21 cellular contexts compared by ENCODE assay signal in the genomic region with DNA sequence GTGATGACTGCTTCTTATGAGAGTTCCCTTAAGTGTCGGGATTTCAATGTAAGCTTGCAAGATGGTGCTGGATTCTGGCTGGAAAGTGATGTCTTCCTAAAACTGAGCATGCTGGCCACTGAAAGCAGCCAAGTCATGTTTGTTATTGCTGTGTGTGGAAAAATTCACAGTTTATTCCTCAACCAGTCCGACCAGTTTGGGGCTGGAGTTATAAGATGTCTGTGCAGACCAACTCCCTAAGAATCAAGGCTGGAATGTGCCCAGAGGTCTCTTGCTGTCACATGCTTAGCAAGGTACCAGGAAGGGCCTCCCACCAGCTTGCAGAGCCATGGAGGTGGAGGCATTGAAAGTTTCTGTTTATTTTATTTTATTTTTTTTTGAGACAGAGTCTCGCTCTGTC. TPM values are rescaled to one million over a fixed set of nuclear protein-coding genes. Genes with fewer than 3 reads are reported as not detected.
DNase-seq lines count a peak whose midpoint lies in the region; ATAC-seq and TF ChIP-seq lines count a peak whose summit lies in the region.
"Had no signal": no experiment of that assay in that cellular context is flagged by ENCODE, and none has a peak within 500 bp of the region (broad histone marks: within the 10 kb centered on the region; RNA-seq: fewer than 3 reads in every experiment).

No MANE protein-coding gene starts in this region.

- no peak overlapping the region for H3K4me3 Mint-ChIP-seq in MCF 10A (ENCODE audit: unreplicated experiment)
- H3K4me3 Mint-ChIP-seq in nephron progenitor cell, result no peak overlapping the region
- H3K4me3 Mint-ChIP-seq: activated naive CD4-positive, alpha-beta T cell treated with anti-CD3 and anti-CD28 coated beads for 36 hours; activated T-cell treated with anti-CD3 and anti-CD28 coated beads, Interleukin-2, amount 50 U/mL, for 4 hours; T-helper 2 cell treated with Interferon-gamma antibody and Interleukin-4, amounts not matched to agents 5 μg/mL and 100 μg/mL, for 36 hours had no signal

- in situ Hi-C loops in T47D (cut with HindIII; ENCODE audit: low pct_unique_long_range_greater_than_20kb, low sequenced_read_pairs), result no loop called here

- intact Hi-C loops in MCF 10A (cut with micrococcal nuclease), result no loop called here

- CTCF ChIA-PET in MCF 10A (lab: Yijun Ruan, JAX), result interaction anchor here (1.0 to 2.6 kb wide), 3 partner anchors 14 to 72 kb away, joined by 3 to 9 read pairs (median 4); no protein-coding TSS in a partner anchor

- peaks cover 10% of the 10 kb centered on the region for H3K4me1 Mint-ChIP-seq in MCF 10A (ENCODE audit: insufficient read depth, unreplicated experiment)
- peaks cover 27% of the 10 kb centered on the region for H3K4me1 Mint-ChIP-seq in nephron progenitor cell

- no peaks in the 10 kb centered on the region for H3K36me3 Mint-ChIP-seq in MCF 10A (ENCODE audit: insufficient read depth, unreplicated experiment)
- no peaks in the 10 kb centered on the region for H3K36me3 Mint-ChIP-seq in nephron progenitor cell (ENCODE audit: low read depth)

- H3K9me3 Mint-ChIP-seq in MCF 10A (ENCODE audit: unreplicated experiment) (no peaks in the 10 kb centered on the region), nephron progenitor cell (no peaks in the 10 kb centered on the region)
- H3K9me3 Mint-ChIP-seq: activated naive CD4-positive, alpha-beta T cell treated with anti-CD3 and anti-CD28 coated beads for 36 hours; activated T-cell treated with anti-CD3 and anti-CD28 coated beads, Interleukin-2, amount 50 U/mL, for 4 hours; T-helper 2 cell treated with Interferon-gamma antibody and Interleukin-4, amounts not matched to agents 5 μg/mL and 100 μg/mL, for 36 hours had no signal

- peaks cover 3% of the 10 kb centered on the region for H3K4me1 ChIP-seq in foreskin keratinocyte
- H3K4me1 ChIP-seq: upper lobe of left lung had no signal

- H3K27ac Mint-ChIP-seq in MCF 10A (ENCODE audit: low read depth, unreplicated experiment), result no peak overlapping the region
- H3K27ac Mint-ChIP-seq in nephron progenitor cell, result peak overlapping the region; percentile 61
- H3K27ac Mint-ChIP-seq: activated naive CD4-positive, alpha-beta T cell treated with anti-CD3 and anti-CD28 coated beads for 36 hours; T-helper 2 cell treated with Interferon-gamma antibody and Interleukin-4, amounts not matched to agents 5 μg/mL and 100 μg/mL, for 36 hours had no signal

- TF ChIP-seq CTCF in MCF 10A (IDR thresholded peaks at IDR 0.05; ENCODE audit: unreplicated experiment) (no peak), foreskin keratinocyte (conservative IDR thresholded peaks at IDR 0.05) (no peak), nephron progenitor cell (IDR thresholded peaks at IDR 0.05) (no peak)

- POLR2A ChIA-PET in MCF 10A (lab: Yijun Ruan, JAX), result interaction anchor here (1.0 to 1.4 kb wide), 2 partner anchors 12 to 31 kb away, joined by 4 read pairs; no protein-coding TSS in a partner anchor

- ATAC-seq in foreskin keratinocyte (peak; percentile 44), GM21576 (IDR thresholded peaks at IDR 0.05; ENCODE audit: unreplicated experiment) (no peak)
- ATAC-seq: activated T-cell treated with anti-CD3 and anti-CD28 coated beads, Interleukin-2, amount 50 U/mL, for 4 hours; right cardiac atrium had no signal

- no TSS peak for BruUV-seq in MCF 10A (replicated peaks; lab: Mats Ljungman, UMichigan)

- no peaks in the 10 kb centered on the region for H3K27me3 ChIP-seq in foreskin keratinocyte
- H3K27me3 ChIP-seq: upper lobe of left lung had no signal

- no peak overlapping the region for H3K27ac ChIP-seq in foreskin keratinocyte
- H3K27ac ChIP-seq: upper lobe of left lung had no signal

- peak; percentile 81 to 94 for DNase-seq in T47D (ENCODE audit: low read depth in 1 of 2, low spot score in 1 of 2)
- no peak for DNase-seq in MCF 10A (ENCODE audit: unreplicated experiment)
- DNase-seq in foreskin keratinocyte, result peak in 1 of 2 donors; percentile 67
- no peak for DNase-seq in nephron progenitor cell
- no peak for DNase-seq in MV-4-11 (lab: John Stamatoyannopoulos, UW)
- DNase-seq in NCI-H524 treated with DMSO at 0.1 percent for 48 hours (lab: John Stamatoyannopoulos, UW), result no peak
- no peak for DNase-seq in iPS-NIHi7 (ENCODE audit: extremely low spot score)
- DNase-seq: activated CD4-positive, CD25-positive, alpha-beta regulatory T cell; activated naive CD4-positive, alpha-beta T cell treated with anti-CD3 and anti-CD28 coated beads for 36 hours; activated T-cell treated with anti-CD3 and anti-CD28 coated beads, Interleukin-2, amount 50 U/mL, for 4 hours; GF-D8; kidney glomerular epithelial cell; MM.1S; NCI-H1694; NCI-H226; right cardiac atrium; stimulated activated naive CD4-positive, alpha-beta T cell had no signal

- H3K27me3 Mint-ChIP-seq in MCF 10A (ENCODE audit: insufficient read depth, unreplicated experiment) (no peaks in the 10 kb centered on the region), nephron progenitor cell (ENCODE audit: low read depth, poor library complexity) (no peaks in the 10 kb centered on the region)

RNA-seq across cellular contexts. Expression of a gene that starts 37.1 kb away (rescaled TPM):
- total RNA-seq in MCF 10A (2022), result 12.4 and 17.2 TPM in 2 replicates
- total RNA-seq in foreskin keratinocyte, result 6.4 and 6.6 TPM in 2 replicates
- polyA plus RNA-seq in foreskin keratinocyte, result 0.62 and 0.78 TPM in 2 replicates

RNA-seq across cellular contexts. Expression of a gene that starts 39.2 kb away (rescaled TPM):
- total RNA-seq in MCF 10A (2022) (not detected in 2 replicates), foreskin keratinocyte (not detected in 2 replicates)
- polyA plus RNA-seq in foreskin keratinocyte, result not detected in 2 replicates
- total RNA-seq: activated naive CD4-positive, alpha-beta T cell treated with anti-CD3 and anti-CD28 coated beads for 36 hours; activated T-cell treated with anti-CD3 and anti-CD28 coated beads, Interleukin-2, amount 50 U/mL, for 4 hours; right cardiac atrium had no signal
- polyA plus RNA-seq: BJ, right cardiac atrium had no signal

Comparison
In these comparisons a context has a peak if more than half of its experiments do, and no peak if none do; other contexts are left out.
1. DNase-seq: peak in T47D (2 of 2); none in MCF 10A (single experiment), nephron progenitor cell (single experiment), MV-4-11 (single experiment), NCI-H524 treated with DMSO at 0.1 percent for 48 hours (single experiment) and iPS-NIHi7 (single experiment).